25 cellular contexts compared by ENCODE assay signal in genomic region chr14:78340250-78340649, GRCh38.
"Had no signal": no experiment of that assay in that cellular context is flagged by ENCODE, and none has a peak within 500 bp of the region (broad histone marks: within the 10 kb centered on the region; RNA-seq: fewer than 3 reads in every experiment).

No MANE protein-coding gene starts in this region.

- DNase-seq: activated CD4-positive, alpha-beta T cell treated with anti-CD3 and anti-CD28 coated beads for 48 hours; activated CD4-positive, alpha-beta T cell treated with anti-CD3 and anti-CD28 coated beads, Interleukin-2, amount 50 U/mL, for 48 hours; activated CD8-positive, alpha-beta memory T cell treated with anti-CD3 and anti-CD28 coated beads for 24 hours; activated effector memory CD4-positive, alpha-beta T cell treated with Interleukin-2 at 50 U/mL for 16 hours; activated naive CD4-positive, alpha-beta T cell treated with Interleukin-2 at 50 U/mL for 16 hours; activated naive CD8-positive, alpha-beta T cell treated with anti-CD3 and anti-CD28 coated beads for 36 hours; adrenal gland; aorta; body of pancreas; cerebellar nuclear complex; colonic mucosa; effector CD8-positive, alpha-beta T cell; glutamatergic neuron; left lung; mesendoderm; natural killer cell; occipital lobe; psoas muscle; sigmoid colon; small intestine; stimulated activated CD4-positive, alpha-beta T cell treated with anti-CD3 and anti-CD28 coated beads, Interleukin-4, amount 100 ng/mL, for 24 hours; trophoblast cell; WERI-Rb-1 had no signal

- ATAC-seq: activated CD4-positive, CD25-positive, alpha-beta regulatory T cell treated with anti-CD3 and anti-CD28 coated beads, Interleukin-2, amount 50 U/mL, for 24 hours; body of pancreas; left lung; natural killer cell; psoas muscle; stimulated activated effector memory CD8-positive, alpha-beta T cell treated with anti-CD3 and anti-CD28 coated beads, Interleukin-12 subunit alpha, Interleukin-12 subunit beta, amount 100 ng/mL, for 72 hours had no signal
